ENCODE assay signal across 8 cellular contexts in genomic region chr20:43507150-43508080, GRCh38. TPM values are rescaled to one million over a fixed set of nuclear protein-coding genes. Genes with fewer than 3 reads are reported as not detected.
DNase-seq lines count a peak whose midpoint lies in the region; ATAC-seq, FAIRE-seq and TF ChIP-seq lines count a peak whose summit lies in the region.

Gene L3MBTL1 (plus strand): TSS chr20:43507697. CDS start chr20:43513504, 5,807 bp downstream.

- peaks cover 0 to 2% (median 0%) of the 10 kb centered on the region in 3 donors for H3K9me3 Mint-ChIP-seq in IgD-negative memory B cell
- no peaks in the 10 kb centered on the region for H3K9me3 Mint-ChIP-seq in natural killer cell

- H3K27ac Mint-ChIP-seq in IgD-negative memory B cell (peak within 1 kb of the TSS in 1 of 3 donors; percentile 3), natural killer cell (no peak within 1 kb of the TSS)

- H3K4me1 Mint-ChIP-seq in IgD-negative memory B cell: peaks cover 1 to 4% (median 3%) of the 10 kb centered on the region in 3 donors
- peaks cover 0 to 6% of the 10 kb centered on the region in 2 donors for H3K4me1 Mint-ChIP-seq in natural killer cell

- TF ChIP-seq CTCF in fibroblast of villous mesenchyme (IDR thresholded peaks at IDR 0.05; ENCODE audit: insufficient read depth, low read depth, low read length): no peak
- TF ChIP-seq CTCF in natural killer cell (IDR thresholded peaks at IDR 0.05): no peak

- no peaks in the 10 kb centered on the region for H3K36me3 Mint-ChIP-seq in IgD-negative memory B cell
- no peaks in the 10 kb centered on the region for H3K36me3 Mint-ChIP-seq in natural killer cell

- peak within 1 kb of the TSS; percentile 66 for H3K4me3 ChIP-seq in fibroblast of villous mesenchyme (ENCODE audit: low read depth, low read length)

- DNase-seq in COR-L47 (lab: John Stamatoyannopoulos, UW) (peak; percentile 5), fibroblast of villous mesenchyme (ENCODE audit: low read depth) (peak; percentile 33), natural killer cell (peak; percentile 17), GM19239 (ENCODE audit: insufficient read length, low spot score) (no peak)
- peak; percentile 58 for DNase-seq in activated CD8-positive, alpha-beta memory T cell treated with anti-CD3 and anti-CD28 coated beads, Interleukin-2, amount 50 U/mL, for 48 hours

- peak in 2 of 3 donors; percentile 54 to 59 for ATAC-seq in natural killer cell
- ATAC-seq in GM19351 (IDR thresholded peaks at IDR 0.05; ENCODE audit: unreplicated experiment): no peak
- no peak for ATAC-seq in HG02610 (IDR thresholded peaks at IDR 0.05; ENCODE audit: unreplicated experiment)

- peaks cover 31% of the 10 kb centered on the region for H3K27me3 Mint-ChIP-seq in IgD-negative memory B cell
- H3K27me3 Mint-ChIP-seq in natural killer cell (ENCODE audit: low read depth in 2 of 2): peaks cover 40 to 50% of the 10 kb centered on the region in 2 donors

- intact Hi-C loops in natural killer cell (cut with micrococcal nuclease): no loop called here

- no peak for FAIRE-seq in GM19239 (lab: Jason Lieb, UNC)

- H3K4me3 Mint-ChIP-seq in IgD-negative memory B cell (peak within 1 kb of the TSS; percentile 75 to 91 (median 77)), natural killer cell (peak within 1 kb of the TSS; percentile 84)

RNA-seq across cellular contexts. Expression of gene L3MBTL1, which starts in this region (rescaled TPM):
- polyA plus RNA-seq in IgD-negative memory B cell: 0.88 TPM
- 7.4 and 7.8 TPM in 2 replicates for total RNA-seq in fibroblast of villous mesenchyme
- 10 to 100 TPM; 15.4 to 17.1 (median 17.0) TPM for total RNA-seq in natural killer cell

Comparison
In these comparisons a context has a peak if more than half of its experiments do, and no peak if none do; other contexts are left out.
1. ATAC-seq: peak in natural killer cell (2 of 3); none in GM19351 (single experiment) and HG02610 (single experiment).